2 cellular contexts compared by ENCODE assay signal in genomic region chr4:2626231-2626630, GRCh38.
TF ChIP-seq lines count a peak whose summit lies in the region.

No MANE protein-coding gene starts in this region.

TF ChIP-seq in HepG2, 621 proteins besides CTCF, POLR2A, EP300 and RAD21 (continues in another document):
- TF ChIP-seq ZBTB34 (CRISPR knock-in tag; IDR thresholded peaks at IDR 0.05) (no peak), PCBP2 (optimal IDR thresholded peaks at IDR 0.05; ENCODE audit: low read depth, low read length, poor library complexity, severe bottlenecking) (no peak), ZNF609 (CRISPR knock-in tag; IDR thresholded peaks at IDR 0.05; ENCODE audit: borderline replicate concordance) (no peak), STAT5B (CRISPR knock-in tag; IDR thresholded peaks at IDR 0.05) (no peak), REPIN1 (CRISPR knock-in tag; IDR thresholded peaks at IDR 0.05; ENCODE audit: borderline replicate concordance, low read depth) (no peak), MAF1 (CRISPR knock-in tag; IDR thresholded peaks at IDR 0.05; ENCODE audit: borderline replicate concordance) (no peak), ZNF607 (CRISPR knock-in tag; IDR thresholded peaks at IDR 0.05; ENCODE audit: borderline replicate concordance) (no peak), ZNF260 (CRISPR knock-in tag; IDR thresholded peaks at IDR 0.05; ENCODE audit: borderline replicate concordance, low read depth) (no peak), ZNF142 (CRISPR knock-in tag; IDR thresholded peaks at IDR 0.05) (no peak), ZC3H4 (CRISPR knock-in tag; IDR thresholded peaks at IDR 0.05; ENCODE audit: borderline replicate concordance) (no peak), ZNF792 (CRISPR knock-in tag; IDR thresholded peaks at IDR 0.05) (no peak), TOPORS (CRISPR knock-in tag; IDR thresholded peaks at IDR 0.05) (no peak), SMC3 (IDR thresholded peaks at IDR 0.05; ENCODE audit: low read length) (no peak), SIN3A (IDR thresholded peaks at IDR 0.05; ENCODE audit: borderline replicate concordance, low read depth, low read length) (no peak)

TF ChIP-seq in WTC11, 78 proteins besides CTCF, POLR2A, EP300 and RAD21 (continued from another document):
- TF ChIP-seq FOXP4 (CRISPR knock-in tag; IDR thresholded peaks at IDR 0.05) (no peak), PREB (CRISPR knock-in tag; IDR thresholded peaks at IDR 0.05; ENCODE audit: borderline replicate concordance) (no peak), MAX (CRISPR knock-in tag; IDR thresholded peaks at IDR 0.05) (no peak), NR2C2 (CRISPR knock-in tag; IDR thresholded peaks at IDR 0.05) (no peak), NFE2L1 (CRISPR knock-in tag; IDR thresholded peaks at IDR 0.05) (no peak), CDX4 (CRISPR knock-in tag; IDR thresholded peaks at IDR 0.05; ENCODE audit: borderline replicate concordance) (no peak)
- TF ChIP-seq, protein P1, sequence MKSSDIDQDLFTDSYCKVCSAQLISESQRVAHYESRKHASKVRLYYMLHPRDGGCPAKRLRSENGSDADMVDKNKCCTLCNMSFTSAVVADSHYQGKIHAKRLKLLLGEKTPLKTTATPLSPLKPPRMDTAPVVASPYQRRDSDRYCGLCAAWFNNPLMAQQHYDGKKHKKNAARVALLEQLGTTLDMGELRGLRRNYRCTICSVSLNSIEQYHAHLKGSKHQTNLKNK (CRISPR knock-in tag; IDR thresholded peaks at IDR 0.05), result no peak
- TF ChIP-seq, protein P2, sequence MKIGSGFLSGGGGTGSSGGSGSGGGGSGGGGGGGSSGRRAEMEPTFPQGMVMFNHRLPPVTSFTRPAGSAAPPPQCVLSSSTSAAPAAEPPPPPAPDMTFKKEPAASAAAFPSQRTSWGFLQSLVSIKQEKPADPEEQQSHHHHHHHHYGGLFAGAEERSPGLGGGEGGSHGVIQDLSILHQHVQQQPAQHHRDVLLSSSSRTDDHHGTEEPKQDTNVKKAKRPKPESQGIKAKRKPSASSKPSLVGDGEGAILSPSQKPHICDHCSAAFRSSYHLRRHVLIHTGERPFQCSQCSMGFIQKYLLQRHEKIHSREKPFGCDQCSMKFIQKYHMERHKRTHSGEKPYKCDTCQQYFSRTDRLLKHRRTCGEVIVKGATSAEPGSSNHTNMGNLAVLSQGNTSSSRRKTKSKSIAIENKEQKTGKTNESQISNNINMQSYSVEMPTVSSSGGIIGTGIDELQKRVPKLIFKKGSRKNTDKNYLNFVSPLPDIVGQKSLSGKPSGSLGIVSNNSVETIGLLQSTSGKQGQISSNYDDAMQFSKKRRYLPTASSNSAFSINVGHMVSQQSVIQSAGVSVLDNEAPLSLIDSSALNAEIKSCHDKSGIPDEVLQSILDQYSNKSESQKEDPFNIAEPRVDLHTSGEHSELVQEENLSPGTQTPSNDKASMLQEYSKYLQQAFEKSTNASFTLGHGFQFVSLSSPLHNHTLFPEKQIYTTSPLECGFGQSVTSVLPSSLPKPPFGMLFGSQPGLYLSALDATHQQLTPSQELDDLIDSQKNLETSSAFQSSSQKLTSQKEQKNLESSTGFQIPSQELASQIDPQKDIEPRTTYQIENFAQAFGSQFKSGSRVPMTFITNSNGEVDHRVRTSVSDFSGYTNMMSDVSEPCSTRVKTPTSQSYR (CRISPR knock-in tag; IDR thresholded peaks at IDR 0.05), result no peak
